Comparison of ENCODE assay signal across 38 cellular contexts in genomic region chr22:30569674-30570202, GRCh38. TPM values are rescaled to one million over a fixed set of nuclear protein-coding genes. Genes with fewer than 3 reads are reported as not detected.
"Had no signal": no experiment of that assay in that cellular context is flagged by ENCODE, and none has a peak within 500 bp of the region (broad histone marks: within the 10 kb centered on the region; RNA-seq: fewer than 3 reads in every experiment).

No MANE protein-coding gene starts in this region.

- FAIRE-seq: colon had no signal

- H3K27me3 Mint-ChIP-seq: activated CD4-positive, alpha-beta memory T cell treated with anti-CD3 and anti-CD28 coated beads for 36 hours; activated CD4-positive, alpha-beta T cell treated with anti-CD3 and anti-CD28 coated beads for 36 hours; activated naive CD8-positive, alpha-beta T cell treated with anti-CD3 and anti-CD28 coated beads for 36 hours; activated naive CD8-positive, alpha-beta T cell treated with anti-CD3 and anti-CD28 coated beads, Interleukin-2, amount 50 U/mL, for 24 hours had no signal

- DNase-seq: activated CD4-positive, alpha-beta memory T cell treated with anti-CD3 and anti-CD28 coated beads for 36 hours; activated CD4-positive, alpha-beta T cell treated with anti-CD3 and anti-CD28 coated beads for 36 hours; activated CD4-positive, alpha-beta T cell treated with anti-CD3 and anti-CD28 coated beads, Interleukin-2, amount 10 ng/mL, durations not matched to agents 24 days and 14 days; activated CD4-positive, CD25-positive, alpha-beta regulatory T cell; activated CD4-positive, CD25-positive, alpha-beta regulatory T cell treated with anti-CD3 and anti-CD28 coated beads, Interleukin-2, amount 50 U/mL, for 72 hours; activated CD8-positive, alpha-beta memory T cell treated with anti-CD3 and anti-CD28 coated beads, Interleukin-2, amount 10 ng/mL, durations not matched to agents 7 days and 5 days; activated CD8-positive, alpha-beta memory T cell treated with anti-CD3 and anti-CD28 coated beads, Interleukin-2, amount 50 U/mL, for 4 hours; activated CD8-positive, alpha-beta T cell treated with anti-CD3 and anti-CD28 coated beads, Interleukin-2, amount 10 ng/mL, durations not matched to agents 7 days and 5 days; activated effector memory CD4-positive, alpha-beta T cell treated with anti-CD3 and anti-CD28 coated beads, Interleukin-2, amount 50 U/mL, for 16 hours; activated naive CD4-positive, alpha-beta T cell treated with anti-CD3 and anti-CD28 coated beads for 36 hours; activated naive CD8-positive, alpha-beta T cell treated with anti-CD3 and anti-CD28 coated beads for 36 hours; activated naive CD8-positive, alpha-beta T cell treated with anti-CD3 and anti-CD28 coated beads, Interleukin-2, amount 50 U/mL, for 24 hours; activated T-cell treated with anti-CD3 and anti-CD28 coated beads, Interleukin-2, amount 50 U/mL, for 1 hour; activated T-cell treated with anti-CD3 and anti-CD28 coated beads, Interleukin-2, amount 50 U/mL, for 48 hours; adrenal gland; amygdala; aorta; body of pancreas; caudate nucleus; cortex of kidney; dermis blood vessel endothelial cell; effector CD4-positive, alpha-beta T cell; effector memory CD8-positive, alpha-beta T cell; erythroblast; foreskin keratinocyte; gastrocnemius medialis; glutamatergic neuron; T-cell; T1000; WERI-Rb-1 had no signal

- H3K36me3 ChIP-seq: adrenal gland, esophagus muscularis mucosa, gastrocnemius medialis, WERI-Rb-1 had no signal

- H3K27ac Mint-ChIP-seq: activated CD4-positive, alpha-beta memory T cell treated with anti-CD3 and anti-CD28 coated beads for 36 hours; activated CD4-positive, alpha-beta T cell treated with anti-CD3 and anti-CD28 coated beads for 36 hours; activated CD4-positive, alpha-beta T cell treated with anti-CD3 and anti-CD28 coated beads, Interleukin-2, amount 10 ng/mL, durations not matched to agents 24 days and 14 days; activated CD8-positive, alpha-beta memory T cell treated with anti-CD3 and anti-CD28 coated beads, Interleukin-2, amount 10 ng/mL, durations not matched to agents 7 days and 5 days; activated CD8-positive, alpha-beta T cell treated with anti-CD3 and anti-CD28 coated beads, Interleukin-2, amount 10 ng/mL, durations not matched to agents 7 days and 5 days; activated naive CD4-positive, alpha-beta T cell treated with anti-CD3 and anti-CD28 coated beads for 36 hours; activated naive CD4-positive, alpha-beta T cell treated with anti-CD3 and anti-CD28 coated beads, Interleukin-2, amount 50 U/mL, for 24 hours; activated naive CD8-positive, alpha-beta T cell treated with anti-CD3 and anti-CD28 coated beads for 36 hours; activated naive CD8-positive, alpha-beta T cell treated with anti-CD3 and anti-CD28 coated beads, Interleukin-2, amount 50 U/mL, for 24 hours; activated T-helper 1 cell treated with anti-CD3 and anti-CD28 coated beads, Interleukin-12 subunit alpha, Interleukin-12 subunit beta, Interleukin-2, Interleukin-4 antibody, amounts not matched to agents 30 ng/mL and 10 ng/mL and 1 ng/mL, durations not matched to agents 14 hours and 24 hours and 36 hours; activated T-helper 2 cell treated with anti-CD3 and anti-CD28 coated beads, Interferon-gamma antibody, Interleukin-2, Interleukin-4, amounts not matched to agents 10 μg/mL and 5 μg/mL and 100 μg/mL, durations not matched to agents 14 hours and 24 hours and 36 hours; effector memory CD8-positive, alpha-beta T cell; T-cell; T-helper 1 cell treated with Interleukin-12 subunit alpha and Interleukin-12 subunit beta and Interleukin-4 antibody, amounts not matched to agents 30 μg/mL and 1 μg/mL, for 36 hours; T-helper 2 cell treated with Interferon-gamma antibody and Interleukin-4, amounts not matched to agents 5 μg/mL and 100 μg/mL, for 36 hours had no signal

- ATAC-seq: activated CD4-positive, alpha-beta T cell treated with anti-CD3 and anti-CD28 coated beads for 36 hours; activated CD8-positive, alpha-beta memory T cell treated with anti-CD3 and anti-CD28 coated beads, Interleukin-2, amount 10 ng/mL, durations not matched to agents 7 days and 5 days; activated CD8-positive, alpha-beta T cell treated with anti-CD3 and anti-CD28 coated beads, Interleukin-2, amount 10 ng/mL, durations not matched to agents 7 days and 5 days; activated naive CD8-positive, alpha-beta T cell treated with anti-CD3 and anti-CD28 coated beads, Interleukin-2, amount 50 U/mL, for 24 hours; body of pancreas; effector memory CD8-positive, alpha-beta T cell; foreskin keratinocyte; gastrocnemius medialis; T-cell had no signal

- H3K4me3 ChIP-seq: adrenal gland, body of pancreas, esophagus muscularis mucosa, gastrocnemius medialis had no signal

- H3K4me1 ChIP-seq: foreskin keratinocyte had no signal

- H3K36me3 Mint-ChIP-seq: activated CD4-positive, alpha-beta memory T cell treated with anti-CD3 and anti-CD28 coated beads for 36 hours; activated CD8-positive, alpha-beta memory T cell treated with anti-CD3 and anti-CD28 coated beads, Interleukin-2, amount 10 ng/mL, durations not matched to agents 7 days and 5 days; activated naive CD4-positive, alpha-beta T cell treated with anti-CD3 and anti-CD28 coated beads, Interleukin-2, amount 50 U/mL, for 24 hours; activated naive CD8-positive, alpha-beta T cell treated with anti-CD3 and anti-CD28 coated beads for 36 hours had no signal

- H3K4me3 Mint-ChIP-seq: activated CD4-positive, alpha-beta memory T cell treated with anti-CD3 and anti-CD28 coated beads for 36 hours; activated CD4-positive, alpha-beta T cell treated with anti-CD3 and anti-CD28 coated beads for 36 hours; activated CD4-positive, alpha-beta T cell treated with anti-CD3 and anti-CD28 coated beads, Interleukin-2, amount 10 ng/mL, durations not matched to agents 24 days and 14 days; activated CD8-positive, alpha-beta memory T cell treated with anti-CD3 and anti-CD28 coated beads, Interleukin-2, amount 10 ng/mL, durations not matched to agents 7 days and 5 days; activated CD8-positive, alpha-beta T cell treated with anti-CD3 and anti-CD28 coated beads, Interleukin-2, amount 10 ng/mL, durations not matched to agents 7 days and 5 days; activated naive CD4-positive, alpha-beta T cell treated with anti-CD3 and anti-CD28 coated beads for 36 hours; activated naive CD4-positive, alpha-beta T cell treated with anti-CD3 and anti-CD28 coated beads, Interleukin-2, amount 50 U/mL, for 24 hours; activated naive CD8-positive, alpha-beta T cell treated with anti-CD3 and anti-CD28 coated beads for 36 hours; activated naive CD8-positive, alpha-beta T cell treated with anti-CD3 and anti-CD28 coated beads, Interleukin-2, amount 50 U/mL, for 24 hours; activated T-helper 1 cell treated with anti-CD3 and anti-CD28 coated beads, Interleukin-12 subunit alpha, Interleukin-12 subunit beta, Interleukin-2, Interleukin-4 antibody, amounts not matched to agents 30 ng/mL and 10 ng/mL and 1 ng/mL, durations not matched to agents 14 hours and 24 hours and 36 hours; effector memory CD8-positive, alpha-beta T cell; T-cell; T-helper 1 cell treated with Interleukin-12 subunit alpha and Interleukin-12 subunit beta and Interleukin-4 antibody, amounts not matched to agents 30 μg/mL and 1 μg/mL, for 36 hours; T-helper 2 cell treated with Interferon-gamma antibody and Interleukin-4, amounts not matched to agents 5 μg/mL and 100 μg/mL, for 36 hours had no signal

- H3K27me3 ChIP-seq: adrenal gland, body of pancreas, gastrocnemius medialis had no signal

- H3K27ac ChIP-seq: adrenal gland, body of pancreas, esophagus muscularis mucosa, foreskin keratinocyte, gastrocnemius medialis, WERI-Rb-1 had no signal

- H3K9me3 ChIP-seq: adrenal gland, body of pancreas, esophagus muscularis mucosa, gastrocnemius medialis had no signal

- H3K4me1 Mint-ChIP-seq: activated CD4-positive, alpha-beta T cell treated with anti-CD3 and anti-CD28 coated beads for 36 hours; activated CD4-positive, alpha-beta T cell treated with anti-CD3 and anti-CD28 coated beads, Interleukin-2, amount 10 ng/mL, durations not matched to agents 24 days and 14 days; activated CD8-positive, alpha-beta memory T cell treated with anti-CD3 and anti-CD28 coated beads, Interleukin-2, amount 10 ng/mL, durations not matched to agents 7 days and 5 days; activated naive CD4-positive, alpha-beta T cell treated with anti-CD3 and anti-CD28 coated beads, Interleukin-2, amount 50 U/mL, for 24 hours; activated naive CD8-positive, alpha-beta T cell treated with anti-CD3 and anti-CD28 coated beads for 36 hours; activated naive CD8-positive, alpha-beta T cell treated with anti-CD3 and anti-CD28 coated beads, Interleukin-2, amount 50 U/mL, for 24 hours had no signal

RNA-seq across cellular contexts. Expression of gene GAL3ST1, which starts 4.7 kb away (rescaled TPM):
- total RNA-seq: activated CD4-positive, alpha-beta memory T cell treated with anti-CD3 and anti-CD28 coated beads for 36 hours; activated CD4-positive, alpha-beta T cell treated with anti-CD3 and anti-CD28 coated beads for 36 hours; activated CD4-positive, alpha-beta T cell treated with anti-CD3 and anti-CD28 coated beads, Interleukin-2, amount 10 ng/mL, durations not matched to agents 24 days and 14 days; activated CD8-positive, alpha-beta memory T cell treated with anti-CD3 and anti-CD28 coated beads for 36 hours; activated CD8-positive, alpha-beta memory T cell treated with anti-CD3 and anti-CD28 coated beads, Interleukin-2, amount 10 ng/mL, durations not matched to agents 7 days and 5 days; activated CD8-positive, alpha-beta T cell treated with anti-CD3 and anti-CD28 coated beads, Interleukin-2, amount 10 ng/mL, durations not matched to agents 7 days and 5 days; activated naive CD8-positive, alpha-beta T cell treated with anti-CD3 and anti-CD28 coated beads for 36 hours; activated T-helper 1 cell treated with anti-CD3 and anti-CD28 coated beads, Interleukin-12 subunit alpha, Interleukin-12 subunit beta, Interleukin-2, Interleukin-4 antibody, amounts not matched to agents 30 ng/mL and 10 ng/mL and 1 ng/mL, durations not matched to agents 14 hours and 24 hours and 36 hours; activated T-helper 2 cell treated with anti-CD3 and anti-CD28 coated beads, Interferon-gamma antibody, Interleukin-2, Interleukin-4, amounts not matched to agents 10 μg/mL and 5 μg/mL and 100 μg/mL, durations not matched to agents 14 hours and 24 hours and 36 hours; foreskin keratinocyte had no signal
- polyA plus RNA-seq: foreskin keratinocyte had no signal

RNA-seq across cellular contexts. Expression of gene SEC14L6, which starts 23.2 kb away (rescaled TPM):
- total RNA-seq: activated CD4-positive, alpha-beta T cell treated with anti-CD3 and anti-CD28 coated beads for 36 hours; activated CD4-positive, alpha-beta T cell treated with anti-CD3 and anti-CD28 coated beads, Interleukin-2, amount 10 ng/mL, durations not matched to agents 24 days and 14 days; activated CD8-positive, alpha-beta memory T cell treated with anti-CD3 and anti-CD28 coated beads for 36 hours; activated CD8-positive, alpha-beta T cell treated with anti-CD3 and anti-CD28 coated beads, Interleukin-2, amount 10 ng/mL, durations not matched to agents 7 days and 5 days; activated naive CD4-positive, alpha-beta T cell treated with anti-CD3 and anti-CD28 coated beads for 36 hours; activated naive CD8-positive, alpha-beta T cell treated with anti-CD3 and anti-CD28 coated beads for 36 hours; activated T-helper 1 cell treated with anti-CD3 and anti-CD28 coated beads, Interleukin-12 subunit alpha, Interleukin-12 subunit beta, Interleukin-2, Interleukin-4 antibody, amounts not matched to agents 30 ng/mL and 10 ng/mL and 1 ng/mL, durations not matched to agents 14 hours and 24 hours and 36 hours; activated T-helper 2 cell treated with anti-CD3 and anti-CD28 coated beads, Interferon-gamma antibody, Interleukin-2, Interleukin-4, amounts not matched to agents 10 μg/mL and 5 μg/mL and 100 μg/mL, durations not matched to agents 14 hours and 24 hours and 36 hours; gastrocnemius medialis had no signal
